Comparison of ENCODE assay signal across 15 cellular contexts in the genomic region with DNA sequence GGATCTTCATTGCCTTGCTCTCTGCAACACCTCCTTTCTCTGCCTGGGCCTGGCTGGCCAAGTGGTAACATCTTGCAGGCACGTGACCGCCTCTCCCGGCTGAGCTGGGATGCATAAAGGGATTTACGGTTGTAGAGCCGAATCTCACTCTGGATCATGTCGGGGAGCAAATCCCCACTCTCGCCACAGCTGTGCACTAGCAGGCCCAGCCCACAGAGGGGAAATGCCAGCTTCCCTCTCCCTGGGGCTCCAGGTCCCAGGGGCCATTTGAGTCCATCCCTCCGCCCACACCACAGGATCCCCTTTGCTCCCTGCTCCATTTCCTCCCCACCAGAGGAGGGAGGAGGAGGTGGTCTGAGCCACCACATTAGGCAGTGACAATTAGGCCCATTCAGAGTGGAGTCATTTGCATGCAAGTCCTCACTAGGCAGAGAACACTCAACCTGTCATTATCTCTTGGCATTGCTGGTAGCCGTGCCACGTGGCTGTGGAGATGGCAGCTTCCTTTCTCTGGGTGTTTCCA.
A peak's percentile ranks its signal among the peaks of the same experiment; 100 is the strongest.
DNase-seq lines count a peak whose midpoint lies in the region; ATAC-seq and TF ChIP-seq lines count a peak whose summit lies in the region.
"Had no signal": no experiment of that assay in that cellular context is flagged by ENCODE, and none has a peak within 500 bp of the region (broad histone marks: within the 10 kb centered on the region; RNA-seq: fewer than 3 reads in every experiment).

No MANE protein-coding gene starts in this region.

- no peaks in the 10 kb centered on the region for H3K27me3 ChIP-seq in adrenal gland

- H3K4me3 ChIP-seq in adrenal gland: no peak overlapping the region

- H3K36me3 Mint-ChIP-seq in CD14-positive monocyte: no peaks in the 10 kb centered on the region

- H3K9me3 Mint-ChIP-seq in CD14-positive monocyte: peaks cover 0 to 1% (median 0%) of the 10 kb centered on the region in 7 donors

- DNase-seq in CD14-positive monocyte (ENCODE audit: low spot score) (peak; percentile 18), NCI-H1105 (lab: John Stamatoyannopoulos, UW) (peak; percentile 88), NCI-H774 (lab: John Stamatoyannopoulos, UW) (peak; percentile 28), hypothalamus (lab: John Stamatoyannopoulos, UW) (peak in 46 of 51 donors; percentile 32 to 90 (median 74)), adrenal gland (no peak), DMS114 treated with DMSO at 0.1 percent for 48 hours (lab: John Stamatoyannopoulos, UW; ENCODE audit: unreplicated experiment) (no peak), DMS53 treated with DMSO at 0.1 percent for 48 hours (lab: John Stamatoyannopoulos, UW; ENCODE audit: unreplicated experiment) (no peak)
- DNase-seq: activated CD4-positive, CD25-positive, alpha-beta regulatory T cell treated with anti-CD3 and anti-CD28 coated beads, Interleukin-2, amount 50 U/mL, for 72 hours; effector CD4-positive, alpha-beta T cell; islet precursor cell; NCI-H1694; PC-3; stimulated activated CD4-positive, alpha-beta T cell treated with anti-CD3 and anti-CD28 coated beads, Interleukin-4, amount 100 ng/mL, for 1 hour; T-helper 1 cell had no signal

- H3K36me3 ChIP-seq in adrenal gland (replicated peaks in 1 of 2): no peaks in the 10 kb centered on the region

- ATAC-seq in HG02885 (IDR thresholded peaks at IDR 0.05; ENCODE audit: poor library complexity, unreplicated experiment): no peak
- ATAC-seq: PC-3 had no signal

- no peak overlapping the region for H3K27ac Mint-ChIP-seq in CD14-positive monocyte

- H3K4me1 Mint-ChIP-seq in CD14-positive monocyte: no peaks in the 10 kb centered on the region

- intact Hi-C loops in CD14-positive monocyte (cut with micrococcal nuclease): no loop called here
- intact Hi-C loops in adrenal gland (cut with DNase I): no loop called here

- H3K9me3 ChIP-seq in adrenal gland (replicated peaks in 1 of 3): no peaks in the 10 kb centered on the region

- TF ChIP-seq CTCF in CD14-positive monocyte (IDR thresholded peaks at IDR 0.05) (no peak), adrenal gland (IDR thresholded peaks at IDR 0.05) (no peak)

- no peaks in the 10 kb centered on the region for H3K4me1 ChIP-seq in adrenal gland (replicated peaks in 1 of 2)

- H3K27me3 Mint-ChIP-seq in CD14-positive monocyte (ENCODE audit: low read depth in 3 of 3): peaks cover 13 to 25% (median 22%) of the 10 kb centered on the region in 3 donors

- no peak for TF ChIP-seq POLR2A in adrenal gland (IDR thresholded peaks at IDR 0.05)

- WGBS in adrenal gland, 4 donors: 38 to 58% (median 41%) methylated on average over 6 to 10 of the region's 10 CpGs

- H3K27ac ChIP-seq in adrenal gland: no peak overlapping the region

- no peak overlapping the region for H3K4me3 Mint-ChIP-seq in CD14-positive monocyte

Comparison
In these comparisons a context has a peak if more than half of its experiments do, and no peak if none do; other contexts are left out.
1. DNase-seq: peak in CD14-positive monocyte (single experiment), NCI-H1105 (single experiment), NCI-H774 (single experiment) and hypothalamus (46 of 51); none in adrenal gland (0 of 7), DMS114 treated with DMSO at 0.1 percent for 48 hours (single experiment) and DMS53 treated with DMSO at 0.1 percent for 48 hours (single experiment).